1 cellular context compared by ENCODE assay signal in genomic region chr13:110560606-110561334, GRCh38.
TF ChIP-seq lines count a peak whose summit lies in the region.

No MANE protein-coding gene starts in this region.

TF ChIP-seq in K562, 482 proteins besides CTCF, POLR2A, EP300 and RAD21 (continued from another document):
- no peak for TF ChIP-seq MITF (IDR thresholded peaks at IDR 0.05)
- TF ChIP-seq SNAPC5 (CRISPR knock-in tag; IDR thresholded peaks at IDR 0.05) = no peak
- TF ChIP-seq IRF2 (CRISPR knock-in tag; IDR thresholded peaks at IDR 0.05) = no peak
- no peak for TF ChIP-seq ATF1 (CRISPR knock-in tag; IDR thresholded peaks at IDR 0.05)
- TF ChIP-seq ATF1 (tag; IDR thresholded peaks at IDR 0.05) = peak; percentile 36
- no peak for TF ChIP-seq HDAC8 (tag; IDR thresholded peaks at IDR 0.05)
- TF ChIP-seq CBX5 (IDR thresholded peaks at IDR 0.05; ENCODE audit: borderline replicate concordance, low read depth) = no peak
- no peak for TF ChIP-seq SMAD4 (CRISPR knock-in tag; conservative IDR thresholded peaks at IDR 0.05)
- TF ChIP-seq ATF2 (CRISPR knock-in tag; IDR thresholded peaks at IDR 0.05) = no peak
- TF ChIP-seq ZNF165 (CRISPR knock-in tag; IDR thresholded peaks at IDR 0.05; ENCODE audit: borderline replicate concordance) = no peak
- TF ChIP-seq RBBP5 (IDR thresholded peaks at IDR 0.05; ENCODE audit: borderline replicate concordance, insufficient read depth, low read length, poor library complexity, severe bottlenecking) = peak; percentile 27
- peak; percentile 34; the same call in 1 of the 2 replicates for TF ChIP-seq GATA2 (CRISPR knock-in tag; IDR thresholded peaks at IDR 0.05)
- no peak for TF ChIP-seq CTCFL (IDR thresholded peaks at IDR 0.05; ENCODE audit: borderline replicate concordance, insufficient read depth, low read depth, low read length, poor library complexity, severe bottlenecking)
- TF ChIP-seq TOE1 (IDR thresholded peaks at IDR 0.05; ENCODE audit: borderline replicate concordance) = no peak
- no peak for TF ChIP-seq TOE1 (CRISPR knock-in tag; IDR thresholded peaks at IDR 0.05; ENCODE audit: borderline replicate concordance, low read depth)
- TF ChIP-seq TSHZ1 (CRISPR knock-in tag; IDR thresholded peaks at IDR 0.05) = no peak
- no peak for TF ChIP-seq AFF4 (CRISPR knock-in tag; IDR thresholded peaks at IDR 0.05)
- no peak for TF ChIP-seq HCFC1 (IDR thresholded peaks at IDR 0.05; ENCODE audit: low read depth, low read length)
- no peak for TF ChIP-seq ZNF507 (tag; conservative IDR thresholded peaks at IDR 0.05)
- TF ChIP-seq CTBP1 (IDR thresholded peaks at IDR 0.05; ENCODE audit: borderline replicate concordance) = peak; percentile 42; the same call in 1 of the 2 replicates
- no peak for TF ChIP-seq TRIM28 (IDR thresholded peaks at IDR 0.05)
- no peak for TF ChIP-seq KDM4B (IDR thresholded peaks at IDR 0.05; ENCODE audit: borderline replicate concordance in 2 of 2, low read depth in 1 of 2)
- TF ChIP-seq CSDE1 (IDR thresholded peaks at IDR 0.05) = no peak
- TF ChIP-seq RAD51 (IDR thresholded peaks at IDR 0.05; ENCODE audit: borderline replicate concordance, low read depth) = no peak
- no peak for TF ChIP-seq ZNF253 (CRISPR knock-in tag; conservative IDR thresholded peaks at IDR 0.05)
- no peak for TF ChIP-seq BMI1 (IDR thresholded peaks at IDR 0.05; ENCODE audit: low read length)
- peak; percentile 36; the same call in 1 of the 2 replicates for TF ChIP-seq POLR2H (tag; IDR thresholded peaks at IDR 0.05; ENCODE audit: low read depth)
- no peak for TF ChIP-seq HDAC1 (IDR thresholded peaks at IDR 0.05)
- no peak for TF ChIP-seq ZBTB43 (CRISPR knock-in tag; IDR thresholded peaks at IDR 0.05)
- TF ChIP-seq SMARCA4 (IDR thresholded peaks at IDR 0.05) = 0 out of 2 replicates have a peak, but pooled peaks have one; percentile 31
- TF ChIP-seq SNIP1 (IDR thresholded peaks at IDR 0.05; ENCODE audit: low read depth) = no peak
- TF ChIP-seq RBM22 (IDR thresholded peaks at IDR 0.05; ENCODE audit: low read depth, low read length, poor library complexity, severe bottlenecking) = no peak
- TF ChIP-seq GATAD2B (IDR thresholded peaks at IDR 0.05; ENCODE audit: borderline replicate concordance) = no peak
- TF ChIP-seq NCOA1 (IDR thresholded peaks at IDR 0.05; ENCODE audit: low read depth) = no peak
- peak; percentile 28; the same call in 1 of the 2 replicates for TF ChIP-seq ZNF395 (CRISPR knock-in tag; IDR thresholded peaks at IDR 0.05)
